In genomic region chr3:5005367-5005766, GRCh38 we compare ENCODE assay signal across 1 cellular context.
A peak's percentile ranks its signal among the peaks of the same experiment; 100 is the strongest.
TF ChIP-seq lines count a peak whose summit lies in the region.

No MANE protein-coding gene starts in this region.

TF ChIP-seq in K562, 482 proteins besides CTCF, POLR2A, EP300 and RAD21 (continued from another document):
- TF ChIP-seq ZNF592 (IDR thresholded peaks at IDR 0.05): peak; percentile 39; the same call in 1 of the 2 replicates
- 0 out of 2 replicates have a peak, but pooled peaks have one; percentile 2 for TF ChIP-seq NFIX (CRISPR knock-in tag; IDR thresholded peaks at IDR 0.05; ENCODE audit: low read depth)
- TF ChIP-seq ZBTB17 (CRISPR knock-in tag; IDR thresholded peaks at IDR 0.05): 0 out of 2 replicates have a peak, but pooled peaks have one; percentile 36
- TF ChIP-seq ZNF384 (IDR thresholded peaks at IDR 0.05; ENCODE audit: low read depth, low read length): 0 out of 2 replicates have a peak, but pooled peaks have one; percentile 13
- peak; percentile 16; the same call in 1 of the 2 replicates for TF ChIP-seq PTRF (tag; IDR thresholded peaks at IDR 0.05)
- 0 out of 2 replicates have a peak, but pooled peaks have one; percentile 16 for TF ChIP-seq MITF (IDR thresholded peaks at IDR 0.05)
- TF ChIP-seq ZEB2 (IDR thresholded peaks at IDR 0.05): no peak
- no peak for TF ChIP-seq ZFX (CRISPR knock-in tag; IDR thresholded peaks at IDR 0.05)
- no peak for TF ChIP-seq ZNF280B (CRISPR knock-in tag; IDR thresholded peaks at IDR 0.05)
- TF ChIP-seq L3MBTL2 (IDR thresholded peaks at IDR 0.05): peak; percentile 12; the same call in 1 of the 2 replicates
- TF ChIP-seq MYNN (IDR thresholded peaks at IDR 0.05): no peak
- no peak for TF ChIP-seq MYNN (CRISPR knock-in tag; IDR thresholded peaks at IDR 0.05)
- 0 out of 4 replicates have a peak, but pooled peaks of 1 of the 2 experiments have one; percentile 27 for TF ChIP-seq FOXA3 (CRISPR knock-in tag; conservative IDR thresholded peaks at IDR 0.05 in 1 of 2, IDR thresholded peaks at IDR 0.05 in 1 of 2)
- no peak for TF ChIP-seq DIDO1 (tag; IDR thresholded peaks at IDR 0.05; ENCODE audit: low read depth)
- TF ChIP-seq ZNF239 (CRISPR knock-in tag; IDR thresholded peaks at IDR 0.05): peak; percentile 14; the same call in 1 of the 2 replicates
- 0 out of 2 replicates have a peak, but pooled peaks have one; percentile 35 for TF ChIP-seq USF1 (CRISPR knock-in tag; IDR thresholded peaks at IDR 0.05)
- no peak for TF ChIP-seq RBM34 (IDR thresholded peaks at IDR 0.05; ENCODE audit: borderline replicate concordance, insufficient read depth, low read length)
- no peak for TF ChIP-seq ASH1L (IDR thresholded peaks at IDR 0.05; ENCODE audit: borderline replicate concordance, low read depth, partially characterized antibody)
- peak; percentile 22; the same call in 1 of the 2 replicates for TF ChIP-seq CXXC5 (CRISPR knock-in tag; IDR thresholded peaks at IDR 0.05)
- peak; percentile 74 for TF ChIP-seq BHLHE40 (IDR thresholded peaks at IDR 0.05; ENCODE audit: low read length)
- TF ChIP-seq KHSRP (IDR thresholded peaks at IDR 0.05): no peak
- TF ChIP-seq SRF (CRISPR knock-in tag; IDR thresholded peaks at IDR 0.05): 0 out of 4 replicates have a peak, but pooled peaks of 1 of the 2 experiments have one; percentile 41
- TF ChIP-seq GMEB1 (CRISPR knock-in tag; IDR thresholded peaks at IDR 0.05): peak; percentile 34; the same call in 1 of the 2 replicates
TF ChIP-seq in K562: peak in this region for 16.
